In genomic region chr19:38793671-38794070, GRCh38 we compare ENCODE assay signal across 2 cellular contexts.
TF ChIP-seq lines count a peak whose summit lies in the region.

No MANE protein-coding gene starts in this region.

TF ChIP-seq in HepG2, 621 proteins besides CTCF, POLR2A, EP300 and RAD21:
- peak; percentile 64 for TF ChIP-seq ZNF121 (CRISPR knock-in tag; IDR thresholded peaks at IDR 0.05)
- TF ChIP-seq, protein P1, sequence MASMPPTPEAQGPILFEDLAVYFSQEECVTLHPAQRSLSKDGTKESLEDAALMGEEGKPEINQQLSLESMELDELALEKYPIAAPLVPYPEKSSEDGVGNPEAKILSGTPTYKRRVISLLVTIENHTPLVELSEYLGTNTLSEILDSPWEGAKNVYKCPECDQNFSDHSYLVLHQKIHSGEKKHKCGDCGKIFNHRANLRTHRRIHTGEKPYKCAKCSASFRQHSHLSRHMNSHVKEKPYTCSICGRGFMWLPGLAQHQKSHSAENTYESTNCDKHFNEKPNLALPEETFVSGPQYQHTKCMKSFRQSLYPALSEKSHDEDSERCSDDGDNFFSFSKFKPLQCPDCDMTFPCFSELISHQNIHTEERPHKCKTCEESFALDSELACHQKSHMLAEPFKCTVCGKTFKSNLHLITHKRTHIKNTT (CRISPR knock-in tag; IDR thresholded peaks at IDR 0.05), result no peak

TF ChIP-seq in WTC11, 78 proteins besides CTCF, POLR2A, EP300 and RAD21:
- TF ChIP-seq CBFB (CRISPR knock-in tag; IDR thresholded peaks at IDR 0.05; ENCODE audit: low read depth) (no peak), MXD4 (CRISPR knock-in tag; IDR thresholded peaks at IDR 0.05; ENCODE audit: borderline replicate concordance) (no peak), USF2 (CRISPR knock-in tag; IDR thresholded peaks at IDR 0.05) (no peak), ZNF121 (CRISPR knock-in tag; IDR thresholded peaks at IDR 0.05) (peak; percentile 95), SOX15 (CRISPR knock-in tag; IDR thresholded peaks at IDR 0.05) (no peak), TEAD1 (CRISPR knock-in tag; IDR thresholded peaks at IDR 0.05) (no peak), KAT7 (CRISPR knock-in tag; IDR thresholded peaks at IDR 0.05; ENCODE audit: borderline replicate concordance) (no peak), ATF2 (CRISPR knock-in tag; IDR thresholded peaks at IDR 0.05; ENCODE audit: borderline replicate concordance, low read depth) (no peak), USF1 (CRISPR knock-in tag; IDR thresholded peaks at IDR 0.05) (no peak), JUN (CRISPR knock-in tag; IDR thresholded peaks at IDR 0.05) (no peak), ESRRA (CRISPR knock-in tag; IDR thresholded peaks at IDR 0.05; ENCODE audit: borderline replicate concordance) (no peak), ZNF423 (CRISPR knock-in tag; IDR thresholded peaks at IDR 0.05) (no peak), NFATC4 (CRISPR knock-in tag; IDR thresholded peaks at IDR 0.05) (no peak), JAZF1 (CRISPR knock-in tag; IDR thresholded peaks at IDR 0.05) (no peak), ATF3 (CRISPR knock-in tag; conservative IDR thresholded peaks at IDR 0.05) (no peak), GTF2I (CRISPR knock-in tag; conservative IDR thresholded peaks at IDR 0.05) (0 out of 2 replicates have a peak, but pooled peaks have one; percentile 37)
- TF ChIP-seq, protein P2, sequence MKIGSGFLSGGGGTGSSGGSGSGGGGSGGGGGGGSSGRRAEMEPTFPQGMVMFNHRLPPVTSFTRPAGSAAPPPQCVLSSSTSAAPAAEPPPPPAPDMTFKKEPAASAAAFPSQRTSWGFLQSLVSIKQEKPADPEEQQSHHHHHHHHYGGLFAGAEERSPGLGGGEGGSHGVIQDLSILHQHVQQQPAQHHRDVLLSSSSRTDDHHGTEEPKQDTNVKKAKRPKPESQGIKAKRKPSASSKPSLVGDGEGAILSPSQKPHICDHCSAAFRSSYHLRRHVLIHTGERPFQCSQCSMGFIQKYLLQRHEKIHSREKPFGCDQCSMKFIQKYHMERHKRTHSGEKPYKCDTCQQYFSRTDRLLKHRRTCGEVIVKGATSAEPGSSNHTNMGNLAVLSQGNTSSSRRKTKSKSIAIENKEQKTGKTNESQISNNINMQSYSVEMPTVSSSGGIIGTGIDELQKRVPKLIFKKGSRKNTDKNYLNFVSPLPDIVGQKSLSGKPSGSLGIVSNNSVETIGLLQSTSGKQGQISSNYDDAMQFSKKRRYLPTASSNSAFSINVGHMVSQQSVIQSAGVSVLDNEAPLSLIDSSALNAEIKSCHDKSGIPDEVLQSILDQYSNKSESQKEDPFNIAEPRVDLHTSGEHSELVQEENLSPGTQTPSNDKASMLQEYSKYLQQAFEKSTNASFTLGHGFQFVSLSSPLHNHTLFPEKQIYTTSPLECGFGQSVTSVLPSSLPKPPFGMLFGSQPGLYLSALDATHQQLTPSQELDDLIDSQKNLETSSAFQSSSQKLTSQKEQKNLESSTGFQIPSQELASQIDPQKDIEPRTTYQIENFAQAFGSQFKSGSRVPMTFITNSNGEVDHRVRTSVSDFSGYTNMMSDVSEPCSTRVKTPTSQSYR (CRISPR knock-in tag; IDR thresholded peaks at IDR 0.05), result no peak
